In the genomic region with DNA sequence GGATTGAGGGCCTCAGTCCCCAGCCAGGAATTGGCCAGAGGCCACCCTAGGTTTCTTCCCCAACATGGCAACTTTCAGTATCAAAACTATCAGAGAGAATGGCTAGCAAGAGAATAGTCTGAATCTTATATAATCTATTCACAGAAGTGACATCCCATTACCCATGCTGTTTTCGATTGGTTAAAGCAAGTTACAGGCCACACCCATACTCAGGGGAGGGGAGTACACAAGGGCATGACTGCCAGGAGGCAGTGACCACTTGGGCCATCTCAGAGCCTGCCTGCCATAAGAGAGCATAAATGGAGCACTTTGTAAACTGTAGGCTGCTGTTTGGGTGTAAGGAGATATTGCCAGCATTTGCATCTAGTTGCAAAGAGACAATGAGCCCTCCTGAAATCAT, we compare ENCODE assay signal across 16 cellular contexts.
"Had no signal": no experiment of that assay in that cellular context is flagged by ENCODE, and none has a peak within 500 bp of the region (broad histone marks: within the 10 kb centered on the region; RNA-seq: fewer than 3 reads in every experiment).

No MANE protein-coding gene starts in this region.

- H3K27me3 ChIP-seq: colonic mucosa, suprapubic skin had no signal

- H3K4me1 Mint-ChIP-seq: activated CD8-positive, alpha-beta memory T cell treated with anti-CD3 and anti-CD28 coated beads, Interleukin-2, amount 10 ng/mL, durations not matched to agents 7 days and 5 days; activated naive CD4-positive, alpha-beta T cell treated with anti-CD3 and anti-CD28 coated beads, Interleukin-2, amount 10 ng/mL, durations not matched to agents 7 days and 5 days had no signal

- H3K36me3 ChIP-seq: colonic mucosa, suprapubic skin, WERI-Rb-1 had no signal

- FAIRE-seq: kidney had no signal

- H3K27me3 Mint-ChIP-seq: activated T-cell treated with anti-CD3 and anti-CD28 coated beads, Interleukin-2, amount 50 U/mL, for 24 hours had no signal

- H3K9me3 Mint-ChIP-seq: activated naive CD4-positive, alpha-beta T cell treated with anti-CD3 and anti-CD28 coated beads, Interleukin-2, amount 10 ng/mL, durations not matched to agents 7 days and 5 days; activated T-cell treated with anti-CD3 and anti-CD28 coated beads, Interleukin-2, amount 50 U/mL, for 24 hours; nephron; stimulated activated naive CD8-positive, alpha-beta T cell treated with anti-CD3 and anti-CD28 coated beads, Interleukin-15, Interleukin-2, amounts not matched to agents 100 ng/mL and 50 ng/mL, for 24 hours; T-helper 1 cell treated with Interleukin-12 subunit alpha and Interleukin-12 subunit beta and Interleukin-4 antibody, amounts not matched to agents 30 μg/mL and 1 μg/mL, for 36 hours had no signal

- H3K4me1 ChIP-seq: colonic mucosa had no signal

- H3K27ac Mint-ChIP-seq: activated CD8-positive, alpha-beta memory T cell treated with anti-CD3 and anti-CD28 coated beads, Interleukin-2, amount 10 ng/mL, durations not matched to agents 7 days and 5 days; activated naive CD4-positive, alpha-beta T cell treated with anti-CD3 and anti-CD28 coated beads, Interleukin-2, amount 10 ng/mL, durations not matched to agents 7 days and 5 days; activated T-cell treated with anti-CD3 and anti-CD28 coated beads, Interleukin-2, amount 50 U/mL, for 24 hours; nephron; stimulated activated naive CD8-positive, alpha-beta T cell treated with anti-CD3 and anti-CD28 coated beads, Interleukin-15, Interleukin-2, amounts not matched to agents 100 ng/mL and 50 ng/mL, for 24 hours; T-helper 1 cell treated with Interleukin-12 subunit alpha and Interleukin-12 subunit beta and Interleukin-4 antibody, amounts not matched to agents 30 μg/mL and 1 μg/mL, for 36 hours had no signal

- H3K9me3 ChIP-seq: colonic mucosa, suprapubic skin had no signal

- H3K4me3 Mint-ChIP-seq: activated CD8-positive, alpha-beta memory T cell treated with anti-CD3 and anti-CD28 coated beads, Interleukin-2, amount 10 ng/mL, durations not matched to agents 7 days and 5 days; activated naive CD4-positive, alpha-beta T cell treated with anti-CD3 and anti-CD28 coated beads, Interleukin-2, amount 10 ng/mL, durations not matched to agents 7 days and 5 days; activated T-cell treated with anti-CD3 and anti-CD28 coated beads, Interleukin-2, amount 50 U/mL, for 24 hours; nephron; stimulated activated naive CD8-positive, alpha-beta T cell treated with anti-CD3 and anti-CD28 coated beads, Interleukin-15, Interleukin-2, amounts not matched to agents 100 ng/mL and 50 ng/mL, for 24 hours; T-helper 1 cell treated with Interleukin-12 subunit alpha and Interleukin-12 subunit beta and Interleukin-4 antibody, amounts not matched to agents 30 μg/mL and 1 μg/mL, for 36 hours had no signal

- DNase-seq: activated CD4-positive, alpha-beta T cell treated with anti-CD3 and anti-CD28 coated beads, Interleukin-2, amount 50 U/mL, for 48 hours; activated CD8-positive, alpha-beta memory T cell treated with anti-CD3 and anti-CD28 coated beads, Interleukin-2, amount 10 ng/mL, durations not matched to agents 7 days and 5 days; activated naive CD4-positive, alpha-beta T cell treated with anti-CD3 and anti-CD28 coated beads, Interleukin-2, amount 10 ng/mL, durations not matched to agents 7 days and 5 days; activated T-cell treated with anti-CD3 and anti-CD28 coated beads, Interleukin-2, amount 50 U/mL, for 24 hours; caudate nucleus; colonic mucosa; hypothalamus; kidney; nucleus accumbens; stimulated activated CD4-positive, alpha-beta T cell treated with anti-CD3 and anti-CD28 coated beads, Interleukin-4, amount 100 ng/mL, for 4 hours; stimulated activated CD8-positive, alpha-beta memory T cell treated with anti-CD3 and anti-CD28 coated beads, Interleukin-4, amount 100 ng/mL, for 48 hours; WERI-Rb-1 had no signal

- H3K4me3 ChIP-seq: colonic mucosa, suprapubic skin had no signal

- H3K27ac ChIP-seq: colonic mucosa, suprapubic skin, WERI-Rb-1 had no signal

- H3K36me3 Mint-ChIP-seq: activated CD8-positive, alpha-beta memory T cell treated with anti-CD3 and anti-CD28 coated beads, Interleukin-2, amount 10 ng/mL, durations not matched to agents 7 days and 5 days; activated naive CD4-positive, alpha-beta T cell treated with anti-CD3 and anti-CD28 coated beads, Interleukin-2, amount 10 ng/mL, durations not matched to agents 7 days and 5 days had no signal
